14 cellular contexts compared by ENCODE assay signal in the genomic region with DNA sequence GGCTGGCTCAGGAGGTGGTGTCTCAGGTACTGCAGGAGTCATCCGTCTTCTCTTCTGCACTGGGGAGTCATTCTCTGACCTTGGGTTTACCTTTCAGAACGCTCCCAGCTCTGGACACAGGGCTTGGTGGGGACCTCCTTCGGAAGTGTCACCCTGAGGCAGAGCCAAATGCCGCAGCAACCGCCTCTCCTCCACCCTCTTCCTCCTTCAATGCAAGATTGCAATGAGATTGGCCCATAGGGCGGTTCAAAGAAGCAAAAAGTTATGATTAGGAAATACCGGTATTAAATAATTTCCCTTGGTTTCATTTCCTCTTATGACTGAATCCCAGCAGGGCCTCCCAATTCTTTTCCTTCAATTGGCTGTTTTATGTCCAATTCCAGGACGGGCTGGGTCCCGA.
A peak's percentile ranks its signal among the peaks of the same experiment; 100 is the strongest.
DNase-seq lines count a peak whose midpoint lies in the region; ATAC-seq and TF ChIP-seq lines count a peak whose summit lies in the region.
"Had no signal": no experiment of that assay in that cellular context is flagged by ENCODE, and none has a peak within 500 bp of the region (broad histone marks: within the 10 kb centered on the region; RNA-seq: fewer than 3 reads in every experiment).

No MANE protein-coding gene starts in this region.

- peak; percentile 33 for DNase-seq in activated CD8-positive, alpha-beta memory T cell treated with anti-CD3 and anti-CD28 coated beads for 24 hours
- no peak for DNase-seq in activated CD8-positive, alpha-beta memory T cell treated with anti-CD3 and anti-CD28 coated beads, Interleukin-2, amount 50 U/mL, for 4 hours
- DNase-seq in dermis blood vessel endothelial cell (peak; percentile 36), lower lobe of right lung (peak; percentile 68), tibial artery (peak; percentile 41 to 72), amniotic stem cell (lab: John Stamatoyannopoulos, UW) (no peak), DMS53 treated with DMSO at 0.1 percent for 48 hours (lab: John Stamatoyannopoulos, UW; ENCODE audit: unreplicated experiment) (no peak), NCI-H1105 (lab: John Stamatoyannopoulos, UW) (no peak)
- DNase-seq: activated naive CD8-positive, alpha-beta T cell treated with anti-CD3 and anti-CD28 coated beads, Interleukin-2, amount 10 ng/mL, durations not matched to agents 7 days and 5 days; COR-L47; foreskin melanocyte; naive thymus-derived CD8-positive, alpha-beta T cell had no signal

- H3K27ac ChIP-seq in lower lobe of right lung (no peak overlapping the region), tibial artery (no peak overlapping the region)
- H3K27ac ChIP-seq: 22Rv1 had no signal

- H3K4me3 ChIP-seq in lower lobe of right lung = no peak overlapping the region
- H3K4me3 ChIP-seq in tibial artery = no peak overlapping the region
- H3K4me3 ChIP-seq: skin epidermis had no signal

- ATAC-seq in lower lobe of right lung = peak; percentile 69 to 82
- ATAC-seq: naive thymus-derived CD8-positive, alpha-beta T cell had no signal

- intact Hi-C loops in lower lobe of right lung (cut with DNase I) = no loop called here
- intact Hi-C loops in tibial artery (cut with DNase I; ENCODE audit: low total_unique reads) = no loop called here

- TF ChIP-seq CTCF in lower lobe of right lung (IDR thresholded peaks at IDR 0.05) (no peak), tibial artery (IDR thresholded peaks at IDR 0.05) (no peak)

- H3K4me1 ChIP-seq in lower lobe of right lung = peaks cover 30% of the 10 kb centered on the region
- H3K4me1 ChIP-seq in tibial artery = peaks cover 0 to 41% (median 9%) of the 10 kb centered on the region in 4 donors

- H3K36me3 ChIP-seq in lower lobe of right lung (no peaks in the 10 kb centered on the region), tibial artery (no peaks in the 10 kb centered on the region)

- no peaks in the 10 kb centered on the region for H3K27me3 ChIP-seq in lower lobe of right lung (ENCODE audit: low read depth)
- no peaks in the 10 kb centered on the region for H3K27me3 ChIP-seq in tibial artery

- no peaks in the 10 kb centered on the region for H3K9me3 ChIP-seq in lower lobe of right lung
- H3K9me3 ChIP-seq in tibial artery = no peaks in the 10 kb centered on the region

Comparison
In these comparisons a context has a peak if more than half of its experiments do, and no peak if none do; other contexts are left out.
1. DNase-seq: peak in activated CD8-positive, alpha-beta memory T cell treated with anti-CD3 and anti-CD28 coated beads for 24 hours (single experiment), dermis blood vessel endothelial cell (single experiment), lower lobe of right lung (single experiment) and tibial artery (2 of 2); none in activated CD8-positive, alpha-beta memory T cell treated with anti-CD3 and anti-CD28 coated beads, Interleukin-2, amount 50 U/mL, for 4 hours (single experiment), amniotic stem cell (single experiment), DMS53 treated with DMSO at 0.1 percent for 48 hours (single experiment) and NCI-H1105 (single experiment).